In the genomic region with DNA sequence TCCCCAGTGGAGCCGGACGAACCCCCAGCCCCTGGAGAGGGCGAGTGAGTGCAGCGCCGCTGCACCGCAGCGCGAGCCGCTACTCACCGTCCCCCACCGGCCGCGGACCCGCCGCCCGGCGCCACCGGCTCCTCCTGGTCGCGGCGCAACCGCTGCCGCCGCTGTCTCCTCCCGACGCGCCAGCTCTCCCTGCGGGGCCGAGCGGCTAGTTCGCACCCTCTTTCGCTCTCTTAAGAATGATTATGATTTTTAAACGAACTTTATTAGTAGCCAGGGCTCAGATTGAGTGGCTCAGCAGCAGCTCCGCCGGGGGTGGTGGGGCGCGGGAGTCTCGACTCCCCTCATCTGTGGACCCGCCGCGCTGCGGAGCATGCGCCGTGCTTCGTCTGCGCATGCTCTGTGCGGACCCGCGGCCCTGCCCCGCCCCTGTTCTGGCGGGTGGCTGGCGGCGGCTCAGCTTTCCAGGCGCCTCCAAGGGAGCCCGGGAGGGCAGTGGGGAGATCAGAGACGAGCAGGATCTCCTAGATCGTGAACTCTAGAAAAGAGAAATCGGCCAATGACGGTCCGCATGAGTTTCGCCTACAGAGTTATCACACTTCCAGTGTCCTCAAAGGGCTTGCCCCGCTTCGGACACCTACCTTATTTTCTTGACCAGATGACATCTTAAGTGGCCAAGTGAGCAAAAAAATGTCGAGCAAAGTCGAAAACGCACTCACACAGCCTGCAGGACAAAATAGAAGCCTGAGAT, we compare ENCODE assay signal across 8 cellular contexts. TPM values are rescaled to one million over a fixed set of nuclear protein-coding genes. Genes with fewer than 3 reads are reported as not detected.
DNase-seq lines count a peak whose midpoint lies in the region; ATAC-seq and TF ChIP-seq lines count a peak whose summit lies in the region.

RAB23 (minus strand) TSS at position 372 of the 748 bp plus-strand sequence. CDS start 11,927 bp downstream, outside the sequence.

- H3K9me3 ChIP-seq in Peyer's patch = no peaks in the 10 kb centered on the region

- POLR2A ChIA-PET in naive thymus-derived CD8-positive, alpha-beta T cell (lab: Charles Lee) = interaction anchor here (0.5 to 1.3 kb wide), 2 partner anchors 50 to 127 kb away, joined by 3 to 7 read pairs; partner anchors contain the start of gene BAG2

- H3K36me3 Mint-ChIP-seq in activated T-helper 17 cell treated with anti-CD3 and anti-CD28 coated beads, Interleukin-2, amount 50 U/mL, for 72 hours (ENCODE audit: low read depth) = peaks cover 5% of the 10 kb centered on the region
- peaks cover 0 to 4% (median 0%) of the 10 kb centered on the region in 3 donors for H3K36me3 Mint-ChIP-seq in naive thymus-derived CD8-positive, alpha-beta T cell
- H3K36me3 Mint-ChIP-seq in stimulated activated naive B cell treated with anti-CD40 and anti-IgM and Interleukin-4, amounts not matched to agents 10 μg/mL and 1 μg/mL and 100 μg/mL, for 72 hours = no peaks in the 10 kb centered on the region

- peak; percentile 95 for DNase-seq in Daoy (ENCODE audit: low read depth)
- peak; percentile 91 for DNase-seq in KBM-7
- peak; percentile 71 to 90 (median 89) for DNase-seq in Peyer's patch
- peak; percentile 74 for DNase-seq in fibroblast of mammary gland (ENCODE audit: low read depth)
- peak; percentile 75 to 88 (median 84) for DNase-seq in naive thymus-derived CD8-positive, alpha-beta T cell
- peak; percentile 80 for DNase-seq in stimulated activated naive B cell treated with anti-CD40 and anti-IgM and Interleukin-4, amounts not matched to agents 10 μg/mL and 1 μg/mL and 100 μg/mL, for 72 hours

- peaks cover 0 to 6% (median 0%) of the 10 kb centered on the region in 4 donors for H3K4me1 ChIP-seq in Peyer's patch

- no peaks in the 10 kb centered on the region for H3K27me3 ChIP-seq in Peyer's patch

- peak in 2 of 6 experiments; percentile 0 to 6 for TF ChIP-seq CTCF in Peyer's patch (IDR thresholded peaks at IDR 0.05)
- no peak for TF ChIP-seq CTCF in fibroblast of mammary gland (conservative IDR thresholded peaks at IDR 0.05; ENCODE audit: control insufficient read depth, insufficient read depth, low read depth, low read length)

- H3K4me3 Mint-ChIP-seq in activated T-helper 17 cell treated with anti-CD3 and anti-CD28 coated beads, Interleukin-2, amount 50 U/mL, for 72 hours = peak within 1 kb of the TSS; percentile 84
- H3K4me3 Mint-ChIP-seq in naive thymus-derived CD8-positive, alpha-beta T cell = peak within 1 kb of the TSS; percentile 95 to 100 (median 99)
- peak within 1 kb of the TSS; percentile 94 for H3K4me3 Mint-ChIP-seq in stimulated activated naive B cell treated with anti-CD40 and anti-IgM and Interleukin-4, amounts not matched to agents 10 μg/mL and 1 μg/mL and 100 μg/mL, for 72 hours

- H3K27ac ChIP-seq in Peyer's patch = peak within 1 kb of the TSS; percentile 61 to 89 (median 77)

- no peaks in the 10 kb centered on the region for H3K36me3 ChIP-seq in Peyer's patch

- peaks cover 10% of the 10 kb centered on the region for H3K27me3 Mint-ChIP-seq in activated T-helper 17 cell treated with anti-CD3 and anti-CD28 coated beads, Interleukin-2, amount 50 U/mL, for 72 hours
- peaks cover 4 to 21% (median 11%) of the 10 kb centered on the region in 5 donors for H3K27me3 Mint-ChIP-seq in naive thymus-derived CD8-positive, alpha-beta T cell
- peaks cover 0 to 5% of the 10 kb centered on the region in 2 donors for H3K27me3 Mint-ChIP-seq in stimulated activated naive B cell treated with anti-CD40 and anti-IgM and Interleukin-4, amounts not matched to agents 10 μg/mL and 1 μg/mL and 100 μg/mL, for 72 hours

- H3K4me1 Mint-ChIP-seq in activated T-helper 17 cell treated with anti-CD3 and anti-CD28 coated beads, Interleukin-2, amount 50 U/mL, for 72 hours = peaks cover 4% of the 10 kb centered on the region
- peaks cover 5 to 8% (median 6%) of the 10 kb centered on the region in 4 donors for H3K4me1 Mint-ChIP-seq in naive thymus-derived CD8-positive, alpha-beta T cell
- H3K4me1 Mint-ChIP-seq in stimulated activated naive B cell treated with anti-CD40 and anti-IgM and Interleukin-4, amounts not matched to agents 10 μg/mL and 1 μg/mL and 100 μg/mL, for 72 hours = peaks cover 6 to 8% of the 10 kb centered on the region in 2 donors

- H3K4me3 ChIP-seq in Peyer's patch (peak within 1 kb of the TSS; percentile 67 to 91 (median 90)), fibroblast of mammary gland (ENCODE audit: control insufficient read depth, low read depth, low read length) (peak within 1 kb of the TSS; percentile 92)

- ATAC-seq in GM21737 (IDR thresholded peaks at IDR 0.05; ENCODE audit: unreplicated experiment) = peak; percentile 84
- peak; percentile 94 for ATAC-seq in activated T-helper 17 cell treated with anti-CD3 and anti-CD28 coated beads, Interleukin-2, amount 50 U/mL, for 72 hours (replicated peaks)
- ATAC-seq in naive thymus-derived CD8-positive, alpha-beta T cell = peak; percentile 83 to 88
- ATAC-seq in stimulated activated naive B cell treated with anti-CD40 and anti-IgM and Interleukin-4, amounts not matched to agents 10 μg/mL and 1 μg/mL and 100 μg/mL, for 72 hours (replicated peaks) = peak; percentile 90 to 92

- no peaks in the 10 kb centered on the region for H3K9me3 Mint-ChIP-seq in activated T-helper 17 cell treated with anti-CD3 and anti-CD28 coated beads, Interleukin-2, amount 50 U/mL, for 72 hours
- H3K9me3 Mint-ChIP-seq in naive thymus-derived CD8-positive, alpha-beta T cell = no peaks in the 10 kb centered on the region
- H3K9me3 Mint-ChIP-seq in stimulated activated naive B cell treated with anti-CD40 and anti-IgM and Interleukin-4, amounts not matched to agents 10 μg/mL and 1 μg/mL and 100 μg/mL, for 72 hours = no peaks in the 10 kb centered on the region

- in situ Hi-C loops in KBM-7 (cut with MboI; ENCODE audit: low pct_unique_long_range_greater_than_20kb, low sequenced_read_pairs) = no loop called here

- peak; percentile 57 to 59 for TF ChIP-seq POLR2A in Peyer's patch (IDR thresholded peaks at IDR 0.05)

- peak within 1 kb of the TSS; percentile 82 for H3K27ac Mint-ChIP-seq in activated T-helper 17 cell treated with anti-CD3 and anti-CD28 coated beads, Interleukin-2, amount 50 U/mL, for 72 hours
- H3K27ac Mint-ChIP-seq in naive thymus-derived CD8-positive, alpha-beta T cell = peak within 1 kb of the TSS; percentile 84 to 97 (median 92)
- peak within 1 kb of the TSS; percentile 92 for H3K27ac Mint-ChIP-seq in stimulated activated naive B cell treated with anti-CD40 and anti-IgM and Interleukin-4, amounts not matched to agents 10 μg/mL and 1 μg/mL and 100 μg/mL, for 72 hours

RNA-seq across cellular contexts. Expression of gene RAB23, which starts in this region (rescaled TPM):
- total RNA-seq in Daoy (2014; rRNA removed; shearing (Covaris generic)) = 20.6 and 26.4 TPM in 2 replicates
- total RNA-seq in Peyer's patch = 10 to 100 TPM in 1 of 4 donors, 1 to 10 TPM in 3; 3.0 to 18.2 (median 5.0) TPM
- total RNA-seq in activated T-helper 17 cell treated with anti-CD3 and anti-CD28 coated beads, Interleukin-2, amount 50 U/mL, for 72 hours = 1 to 10 TPM; 2.6 to 4.1 TPM
- total RNA-seq in naive thymus-derived CD8-positive, alpha-beta T cell = 1 to 10 TPM in 1 of 2 experiments, under 1 TPM in 1; 0.73 to 1.3 TPM
- polyA plus RNA-seq in naive thymus-derived CD8-positive, alpha-beta T cell = under 1 TPM; 0.53 to 0.97 (median 0.56) TPM

Comparison
In these comparisons a context has a peak if more than half of its experiments do, and no peak if none do; other contexts are left out.
1. Peak in every context shown above with its lines: DNase-seq, ATAC-seq, H3K4me3 ChIP-seq and H3K27ac ChIP-seq.